20 cellular contexts compared by ENCODE assay signal in the genomic region with DNA sequence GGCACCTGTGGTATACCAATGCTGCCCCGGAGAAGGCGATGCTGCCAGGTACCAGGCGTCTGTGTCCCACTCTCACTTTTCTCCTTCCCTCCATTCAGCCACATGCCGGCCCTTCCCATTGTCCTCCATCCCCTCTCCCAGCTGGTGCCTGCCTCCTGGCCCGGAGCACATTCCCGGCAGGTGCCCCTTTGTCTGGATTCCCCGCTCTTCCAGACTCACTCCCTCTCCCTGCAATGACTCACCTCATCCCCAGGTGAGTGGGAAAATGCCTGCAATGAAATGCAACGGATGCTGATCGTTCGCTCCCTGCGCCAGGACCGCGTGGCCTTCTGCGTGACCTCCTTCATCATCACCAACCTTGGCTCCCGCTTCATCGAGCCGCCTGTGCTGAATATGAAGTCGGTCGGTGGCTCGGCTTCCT. TPM values are rescaled to one million over a fixed set of nuclear protein-coding genes. Genes with fewer than 3 reads are reported as not detected.
DNase-seq lines count a peak whose midpoint lies in the region; ATAC-seq, FAIRE-seq and TF ChIP-seq lines count a peak whose summit lies in the region.
"Had no signal": no experiment of that assay in that cellular context is flagged by ENCODE, and none has a peak within 500 bp of the region (broad histone marks: within the 10 kb centered on the region; RNA-seq: fewer than 3 reads in every experiment).

No MANE protein-coding gene starts in this region.

- H3K79me1 ChIP-seq in H1 (ENCODE audit: low read depth, low read length) (no peaks in the 10 kb centered on the region), mesenchymal stem cell (replicated peaks; ENCODE audit: low read length, poor library complexity, severe bottlenecking) (no peaks in the 10 kb centered on the region)

- H2BK15ac ChIP-seq in H1 (ENCODE audit: low read length) (peak overlapping the region; percentile 72; the same call in 1 of the 2 replicates), mesenchymal stem cell (ENCODE audit: low read depth, poor library complexity, severe bottlenecking) (peak overlapping the region; percentile 12)

- H3K27me3 ChIP-seq in HUES6 (ENCODE audit: control insufficient read depth, insufficient read depth, low read length) = peaks cover 41% of the 10 kb centered on the region
- peaks cover 0 to 15% (median 10%) of the 10 kb centered on the region in 4 experiments; a peak in 6 of 7 replicates for H3K27me3 ChIP-seq in H1 (replicated peaks in 1 of 4; ENCODE audit: control insufficient read depth in 3 of 4, extremely low read depth in 1 of 4, insufficient read depth in 3 of 4, low read length in 3 of 4)
- H3K27me3 ChIP-seq in mesenchymal stem cell (ENCODE audit: control insufficient read depth in 1 of 2, insufficient read depth in 1 of 2, low read length in 2 of 2) = peaks cover 18 to 46% of the 10 kb centered on the region in 2 experiments
- no peaks in the 10 kb centered on the region for H3K27me3 ChIP-seq in lower lobe of right lung (ENCODE audit: low read depth)
- H3K27me3 ChIP-seq: BLaER1 treated with 17β-estradiol and CSF1 and Interleukin-3, amounts not matched to agents 10 nM and 100 nM had no signal

- H2AFZ ChIP-seq in H1 (ENCODE audit: low read length) = peak overlapping the region; percentile 28; the same call in 1 of the 2 replicates
- no peak overlapping the region for H2AFZ ChIP-seq in mesenchymal stem cell (ENCODE audit: low read depth, low read length)

- H3K79me2 ChIP-seq in H1 (ENCODE audit: control insufficient read depth in 1 of 2, insufficient read depth in 2 of 2, low read length in 2 of 2) = no peaks in the 10 kb centered on the region

- H3K4ac ChIP-seq in H1 (replicated peaks; ENCODE audit: insufficient read length, low read depth, low read length) = no peak overlapping the region
- H3K4ac ChIP-seq in mesenchymal stem cell (ENCODE audit: low read depth in 1 of 2, low read length in 2 of 2) = no peak overlapping the region

- peak overlapping the region; percentile 48; the same call in 1 of the 2 replicates for H2BK20ac ChIP-seq in H1 (ENCODE audit: low read length)

- peak overlapping the region; percentile 11 to 19; a peak in 1 of 4 replicates for H3K4me2 ChIP-seq in H1 (ENCODE audit: insufficient read depth in 1 of 2, low read depth in 2 of 2, low read length in 2 of 2)
- no peak overlapping the region for H3K4me2 ChIP-seq in mesenchymal stem cell (ENCODE audit: low read length, poor library complexity, severe bottlenecking)

- H2BK12ac ChIP-seq in H1 (ENCODE audit: low read depth, low read length) (peak overlapping the region; percentile 62; the same call in 1 of the 2 replicates), mesenchymal stem cell (ENCODE audit: low read length in 2 of 2) (peak overlapping the region in 1 of 2 experiments; percentile 1)

- no peaks in the 10 kb centered on the region for H3K36me3 ChIP-seq in HUES6 (ENCODE audit: control insufficient read depth, insufficient read depth, low read length)
- no peaks in the 10 kb centered on the region for H3K36me3 ChIP-seq in H1 (ENCODE audit: control insufficient read depth in 2 of 4, insufficient read depth in 4 of 4, low read length in 3 of 4)
- H3K36me3 ChIP-seq in mesenchymal stem cell (ENCODE audit: control insufficient read depth in 1 of 2, insufficient read depth in 2 of 2, low read depth in 1 of 2, low read length in 2 of 2) = no peaks in the 10 kb centered on the region
- H3K36me3 ChIP-seq in lower lobe of right lung = no peaks in the 10 kb centered on the region
- H3K36me3 ChIP-seq: BLaER1 treated with 17β-estradiol and CSF1 and Interleukin-3, amounts not matched to agents 10 nM and 100 nM had no signal

- POLR2A ChIA-PET in H1 (lab: Charles Lee; ENCODE audit: partially characterized antibody) = interaction anchor here (0.6 to 1.0 kb wide), 2 partner anchors 9 to 13 kb away, joined by 3 to 5 read pairs; no protein-coding TSS in a partner anchor

- ATAC-seq in HG02938 (IDR thresholded peaks at IDR 0.05; ENCODE audit: unreplicated experiment) (no peak), lower lobe of right lung (no peak)

- H2BK120ac ChIP-seq in H1 (replicated peaks; ENCODE audit: low read depth, low read length) (no peak overlapping the region), mesenchymal stem cell (ENCODE audit: low read depth, low read length) (no peak overlapping the region)

- H3K23ac ChIP-seq in H1 (ENCODE audit: insufficient read length) (no peak overlapping the region), mesenchymal stem cell (ENCODE audit: low read length in 2 of 2) (no peak overlapping the region)

- H3K4me3 ChIP-seq in HUES6 (ENCODE audit: low read depth, low read length) = peak overlapping the region; percentile 5; the same call in 1 of the 2 replicates
- no peak overlapping the region for H3K4me3 ChIP-seq in H1 (ENCODE audit: extremely low read depth in 1 of 4, insufficient read depth in 2 of 4, low read depth in 3 of 4, low read length in 4 of 4)
- H3K4me3 ChIP-seq in mesenchymal stem cell (ENCODE audit: insufficient read depth in 1 of 2, low read depth in 1 of 2, low read length in 2 of 2) = no peak overlapping the region
- H3K4me3 ChIP-seq in lower lobe of right lung = no peak overlapping the region
- H3K4me3 ChIP-seq: BLaER1 treated with 17β-estradiol and CSF1 and Interleukin-3, amounts not matched to agents 10 nM and 100 nM had no signal

- CTCF ChIA-PET in H1 (lab: Charles Lee; ENCODE audit: partially characterized antibody) = interaction anchor here (0.6 to 8.9 kb wide), 22 partner anchors 9 to 1866 kb away, joined by 3 to 71 read pairs (median 4); a partner anchor contains a TSS

- intact Hi-C loops in lower lobe of right lung (cut with DNase I) = no loop called here

- no peaks in the 10 kb centered on the region for H4K20me1 ChIP-seq in H1 (replicated peaks in 1 of 2; ENCODE audit: control insufficient read depth in 1 of 2, insufficient read depth in 2 of 2, low read length in 2 of 2)
- H4K20me1 ChIP-seq: BLaER1 treated with 17β-estradiol and CSF1 and Interleukin-3, amounts not matched to agents 10 nM and 100 nM had no signal

- H4K91ac ChIP-seq in H1 (replicated peaks; ENCODE audit: insufficient read length, low read length) (no peak overlapping the region), mesenchymal stem cell (ENCODE audit: low read length) (no peak overlapping the region)

- 0 out of 2 replicates have a peak overlapping the region, but pooled peaks have one; percentile 16 for H2BK5ac ChIP-seq in H1 (ENCODE audit: low read depth, low read length)
- no peak overlapping the region for H2BK5ac ChIP-seq in mesenchymal stem cell (ENCODE audit: low read depth, low read length, poor library complexity, severe bottlenecking)

- no peak for FAIRE-seq in H1 (lab: Jason Lieb, UNC)
- FAIRE-seq: G401.6, RCC 7860 had no signal

- H3K27ac ChIP-seq in HUES6 (ENCODE audit: low read depth, low read length) (no peak overlapping the region), H1 (ENCODE audit: low read depth, low read length) (no peak overlapping the region), mesenchymal stem cell (ENCODE audit: low read length, poor library complexity, severe bottlenecking) (no peak overlapping the region), lower lobe of right lung (no peak overlapping the region)
- H3K27ac ChIP-seq: BLaER1 treated with 17β-estradiol and CSF1 and Interleukin-3, amounts not matched to agents 10 nM and 100 nM had no signal

- H2AK5ac ChIP-seq in H1 (ENCODE audit: low read depth, low read length) (no peak overlapping the region; the same call in 1 of the 2 replicates), mesenchymal stem cell (ENCODE audit: low read length, severe bottlenecking) (no peak overlapping the region)

- peaks cover 8% of the 10 kb centered on the region; the same call in 1 of the 2 replicates for H3K4me1 ChIP-seq in HUES6 (ENCODE audit: control insufficient read depth, insufficient read depth, low read length)
- peaks cover 0 to 7% (median 5%) of the 10 kb centered on the region in 4 experiments; a peak in 5 of 7 replicates for H3K4me1 ChIP-seq in H1 (replicated peaks in 1 of 4; ENCODE audit: control insufficient read depth in 3 of 4, insufficient read depth in 4 of 4, low read length in 3 of 4)
- H3K4me1 ChIP-seq in mesenchymal stem cell (ENCODE audit: control insufficient read depth, insufficient read depth, low read depth, low read length) = no peaks in the 10 kb centered on the region
- H3K4me1 ChIP-seq in lower lobe of right lung = no peaks in the 10 kb centered on the region

- DNase-seq in NCI-H345 (lab: John Stamatoyannopoulos, UW) (peak; percentile 2), NCI-H345 treated with DMSO at 0.1 percent for 48 hours (lab: John Stamatoyannopoulos, UW; ENCODE audit: unreplicated experiment) (no peak), H1 (ENCODE audit: low read depth in 1 of 2, low spot score in 2 of 2) (no peak), mesenchymal stem cell (no peak), RKO (ENCODE audit: low spot score) (no peak), lower lobe of right lung (no peak)
- DNase-seq: COR-L47, DMS153, Kasumi-1, NCI-H1417 treated with DMSO at 0.1 percent for 48 hours, NCI-H2081, NCI-H446, NCI-H774, SHP77 treated with DMSO at 0.1 percent for 48 hours had no signal

- H3K9ac ChIP-seq in HUES6 (ENCODE audit: low read length) (peak overlapping the region; percentile 27), H1 (replicated peaks in 1 of 4; ENCODE audit: extremely low read depth in 1 of 4, low read depth in 3 of 4, low read length in 3 of 4) (no peak overlapping the region), mesenchymal stem cell (ENCODE audit: low read length) (no peak overlapping the region)
- H3K9ac ChIP-seq: BLaER1 treated with 17β-estradiol and CSF1 and Interleukin-3, amounts not matched to agents 10 nM and 100 nM had no signal

- no peak overlapping the region for H3K14ac ChIP-seq in H1 (ENCODE audit: insufficient read length)
- H3K14ac ChIP-seq in mesenchymal stem cell (ENCODE audit: low read length in 2 of 2) = no peak overlapping the region

- H3K9me3 ChIP-seq in HUES6 (ENCODE audit: control insufficient read depth, insufficient read depth, low read depth, low read length) = no peaks in the 10 kb centered on the region
- no peaks in the 10 kb centered on the region for H3K9me3 ChIP-seq in H1 (ENCODE audit: insufficient read depth in 2 of 2, low read depth in 1 of 2, low read length in 1 of 2)
- no peaks in the 10 kb centered on the region for H3K9me3 ChIP-seq in mesenchymal stem cell (ENCODE audit: control insufficient read depth, low read length)
- no peaks in the 10 kb centered on the region for H3K9me3 ChIP-seq in lower lobe of right lung
- H3K9me3 ChIP-seq: BLaER1 treated with 17β-estradiol and CSF1 and Interleukin-3, amounts not matched to agents 10 nM and 100 nM had no signal

- H3K18ac ChIP-seq in H1 (ENCODE audit: extremely low read depth, low read length) (no peak overlapping the region; the same call in 1 of the 2 replicates), mesenchymal stem cell (ENCODE audit: low read depth in 1 of 2, low read length in 2 of 2) (no peak overlapping the region)

- H4K5ac ChIP-seq in H1 (ENCODE audit: insufficient read length, low read depth, low read length) = no peak overlapping the region

- no peak for TF ChIP-seq POLR2A in H1 (IDR thresholded peaks at IDR 0.05; ENCODE audit: control extremely low read depth in 1 of 2, low read depth in 2 of 2, low read length in 2 of 2)

- H4K8ac ChIP-seq in H1 (ENCODE audit: extremely low read depth, insufficient read depth, low read length) (no peak overlapping the region), mesenchymal stem cell (ENCODE audit: low read length) (no peak overlapping the region)

- WGBS in H1 (ENCODE audit: extremely low coverage in 1 of 2, insufficient coverage in 1 of 2, insufficient read length in 1 of 2, insufficient replicate concordance in 2 of 2, low coverage in 1 of 2, low lambda C conversion rate in 2 of 2, missing lambda C conversion rate in 1 of 2), 2 experiments = 62% methylated on average over 20 of the region's 20 CpGs; no CpG with 5 or more reads in 1 of the 2 experiments
- WGBS in mesenchymal stem cell = 77% methylated on average over 20 of the region's 20 CpGs

- H3K23me2 ChIP-seq in H1 (ENCODE audit: low read depth, low read length) = no peaks in the 10 kb centered on the region

- H3K56ac ChIP-seq in H1 (replicated peaks; ENCODE audit: insufficient read length, low read depth, low read length) = no peak overlapping the region

- TF ChIP-seq RAD21 in H1 (IDR thresholded peaks at IDR 0.05 in 1 of 2, conservative IDR thresholded peaks at IDR 0.05 in 1 of 2; ENCODE audit: low read depth in 2 of 2, low read length in 2 of 2) = no peak

- no peak for TF ChIP-seq EP300 in H1 (IDR thresholded peaks at IDR 0.05; ENCODE audit: borderline replicate concordance in 1 of 2, low read depth in 2 of 2, low read length in 2 of 2)

- no peak for TF ChIP-seq CTCF in H1 (IDR thresholded peaks at IDR 0.05; ENCODE audit: control extremely low read depth in 1 of 3, insufficient read depth in 1 of 3, low read depth in 1 of 3, low read length in 3 of 3)
- no peak for TF ChIP-seq CTCF in lower lobe of right lung (IDR thresholded peaks at IDR 0.05)

RNA-seq across cellular contexts. Expression of a gene that starts 10.4 kb away (rescaled TPM):
- 3.4 and 3.7 TPM in 2 replicates for total RNA-seq in H1 (2021; fragmentation: NEBNext Ultra II Directional; extraction: Animal tissue kit (Norgen Biotek cat#: 25700))
- polyA plus RNA-seq in H1 (2011; rRNA removed) = 0.48 and 0.80 TPM in 2 replicates
- polyA plus RNA-seq in H1 (2011; cell fraction: cytosol; rRNA removed) = 0.39 TPM
- 2.0 TPM for polyA plus RNA-seq in H1 (2011; cell fraction: nucleus; rRNA removed)
- polyA plus RNA-seq in H1 (2012, experiment 1 of 2) = 3.7 to 5.8 TPM (median 5.1 TPM) in 4 replicates
- 3.0 TPM for polyA plus RNA-seq in H1 (2012, experiment 2 of 2)
- polyA plus RNA-seq in H1 (2013, experiment 1 of 2) = 1.2 TPM
- 1.2 TPM for polyA plus RNA-seq in H1 (2013, experiment 2 of 2)
- polyA minus RNA-seq in H1 (2011; rRNA and poly(A)+ RNA removed) = 1.8 and 2.0 TPM in 2 replicates
- polyA minus RNA-seq in H1 (2011; cell fraction: cytosol; rRNA and poly(A)+ RNA removed) = 2.1 TPM
- polyA minus RNA-seq in H1 (2011; cell fraction: nucleus; rRNA and poly(A)+ RNA removed) = 8.7 TPM
- 16.2 TPM for polyA plus RNA-seq in mesenchymal stem cell (2013, experiment 1 of 2)
- polyA plus RNA-seq in mesenchymal stem cell (2013, experiment 2 of 2) = 16.4 TPM
- 46.1 TPM for total RNA-seq in lower lobe of right lung

RNA-seq across cellular contexts. Expression of a gene that starts 31.3 kb away (rescaled TPM):
- 0.69 TPM in 1 of 2 replicates, not detected in the other for total RNA-seq in H1 (2021; fragmentation: NEBNext Ultra II Directional; extraction: Animal tissue kit (Norgen Biotek cat#: 25700))
- 8.8 and 11.6 TPM in 2 replicates for polyA plus RNA-seq in H1 (2011; rRNA removed)
- polyA plus RNA-seq in H1 (2011; cell fraction: cytosol; rRNA removed) = 4.2 TPM
- 6.0 TPM for polyA plus RNA-seq in H1 (2011; cell fraction: nucleus; rRNA removed)
- 2.9 to 6.2 TPM (median 4.0 TPM) in 4 replicates for polyA plus RNA-seq in H1 (2012, experiment 1 of 2)
- polyA plus RNA-seq in H1 (2012, experiment 2 of 2) = 5.3 TPM
- 1.1 TPM for polyA plus RNA-seq in H1 (2013, experiment 1 of 2)
- 1.3 TPM for polyA plus RNA-seq in H1 (2013, experiment 2 of 2)
- 0.37 and 0.91 TPM in 2 replicates for polyA minus RNA-seq in H1 (2011; rRNA and poly(A)+ RNA removed)
- not detected for polyA minus RNA-seq in H1 (2011; cell fraction: cytosol; rRNA and poly(A)+ RNA removed)
- polyA minus RNA-seq in H1 (2011; cell fraction: nucleus; rRNA and poly(A)+ RNA removed) = 2.1 TPM
- 79.2 TPM for polyA plus RNA-seq in mesenchymal stem cell (2013, experiment 1 of 2)
- polyA plus RNA-seq in mesenchymal stem cell (2013, experiment 2 of 2) = 76.9 TPM
- total RNA-seq in lower lobe of right lung = 12.0 TPM
- total RNA-seq: A172 had no signal

RNA-seq across cellular contexts. Expression of a gene that starts 33.8 kb away (rescaled TPM):
- total RNA-seq in H1 (2021; fragmentation: NEBNext Ultra II Directional; extraction: Animal tissue kit (Norgen Biotek cat#: 25700)) = 27.0 and 30.2 TPM in 2 replicates
- polyA plus RNA-seq in H1 (2011; rRNA removed) = 109 and 116 TPM in 2 replicates
- polyA plus RNA-seq in H1 (2011; cell fraction: cytosol; rRNA removed) = 69.8 TPM
- 69.1 TPM for polyA plus RNA-seq in H1 (2011; cell fraction: nucleus; rRNA removed)
- 37.0 to 54.9 TPM (median 48.8 TPM) in 4 replicates for polyA plus RNA-seq in H1 (2012, experiment 1 of 2)
- 49.4 TPM for polyA plus RNA-seq in H1 (2012, experiment 2 of 2)
- 62.5 TPM for polyA plus RNA-seq in H1 (2013, experiment 1 of 2)
- polyA plus RNA-seq in H1 (2013, experiment 2 of 2) = 54.4 TPM
- polyA minus RNA-seq in H1 (2011; rRNA and poly(A)+ RNA removed) = 5.6 and 11.4 TPM in 2 replicates
- 93.6 TPM for polyA minus RNA-seq in H1 (2011; cell fraction: cytosol; rRNA and poly(A)+ RNA removed)
- 26.3 TPM for polyA minus RNA-seq in H1 (2011; cell fraction: nucleus; rRNA and poly(A)+ RNA removed)
- 98.1 TPM for polyA plus RNA-seq in mesenchymal stem cell (2013, experiment 1 of 2)
- polyA plus RNA-seq in mesenchymal stem cell (2013, experiment 2 of 2) = 95.0 TPM
- 61.5 TPM for total RNA-seq in lower lobe of right lung

RNA-seq across cellular contexts. Expression of a gene that starts 34.2 kb away (rescaled TPM):
- 15.5 and 18.0 TPM in 2 replicates for total RNA-seq in H1 (2021; fragmentation: NEBNext Ultra II Directional; extraction: Animal tissue kit (Norgen Biotek cat#: 25700))
- 11.0 and 13.5 TPM in 2 replicates for polyA plus RNA-seq in H1 (2011; rRNA removed)
- polyA plus RNA-seq in H1 (2011; cell fraction: cytosol; rRNA removed) = 14.5 TPM
- polyA plus RNA-seq in H1 (2011; cell fraction: nucleus; rRNA removed) = 11.9 TPM
- polyA plus RNA-seq in H1 (2012, experiment 1 of 2) = 13.6 to 15.2 TPM (median 14.3 TPM) in 4 replicates
- polyA plus RNA-seq in H1 (2012, experiment 2 of 2) = 1.9 TPM
- 9.2 TPM for polyA plus RNA-seq in H1 (2013, experiment 1 of 2)
- polyA plus RNA-seq in H1 (2013, experiment 2 of 2) = 10.4 TPM
- 10.8 and 16.3 TPM in 2 replicates for polyA minus RNA-seq in H1 (2011; rRNA and poly(A)+ RNA removed)
- 5.7 TPM for polyA minus RNA-seq in H1 (2011; cell fraction: cytosol; rRNA and poly(A)+ RNA removed)
- 10.8 TPM for polyA minus RNA-seq in H1 (2011; cell fraction: nucleus; rRNA and poly(A)+ RNA removed)
- 7.9 TPM for polyA plus RNA-seq in mesenchymal stem cell (2013, experiment 1 of 2)
- polyA plus RNA-seq in mesenchymal stem cell (2013, experiment 2 of 2) = 8.0 TPM
- 12.6 TPM for total RNA-seq in lower lobe of right lung
